Comparison of ENCODE assay signal across 36 cellular contexts in genomic region chr2:46430413-46430812, GRCh38. TPM values are rescaled to one million over a fixed set of nuclear protein-coding genes. Genes with fewer than 3 reads are reported as not detected.
"Had no signal": no experiment of that assay in that cellular context is flagged by ENCODE, and none has a peak within 500 bp of the region (broad histone marks: within the 10 kb centered on the region; RNA-seq: fewer than 3 reads in every experiment).

No MANE protein-coding gene starts in this region.

- ATAC-seq: activated CD8-positive, alpha-beta T cell treated with anti-CD3 and anti-CD28 coated beads for 36 hours; activated naive CD8-positive, alpha-beta T cell treated with anti-CD3 and anti-CD28 coated beads, Interleukin-2, amount 50 U/mL, for 24 hours; activated T-cell treated with anti-CD3 and anti-CD28 coated beads, Interleukin-2, amount 50 U/mL, for 4 hours; activated T-cell treated with anti-CD3 and anti-CD28 coated beads, Interleukin-2, amount 50 U/mL, for 72 hours; activated T-helper 17 cell treated with anti-CD3 and anti-CD28 coated beads, Interleukin-2, amount 50 U/mL, for 72 hours had no signal

- H3K4me1 Mint-ChIP-seq: activated B cell treated with CpG ODN at 0.5 μM for 24 hours had no signal

- H3K4me3 Mint-ChIP-seq: activated B cell treated with CpG ODN at 0.5 μM for 24 hours; activated CD4-positive, alpha-beta memory T cell treated with anti-CD3 and anti-CD28 coated beads for 36 hours; activated CD4-positive, alpha-beta T cell treated with anti-CD3 and anti-CD28 coated beads, Interleukin-2, amount 10 ng/mL, durations not matched to agents 24 days and 14 days; activated CD8-positive, alpha-beta T cell treated with anti-CD3 and anti-CD28 coated beads for 36 hours; activated naive CD4-positive, alpha-beta T cell treated with anti-CD3 and anti-CD28 coated beads, Interleukin-2, amount 10 ng/mL, durations not matched to agents 7 days and 5 days; activated naive CD8-positive, alpha-beta T cell treated with anti-CD3 and anti-CD28 coated beads, Interleukin-2, amount 50 U/mL, for 24 hours; activated T-cell treated with anti-CD3 and anti-CD28 coated beads, Interleukin-2, amount 50 U/mL, for 4 hours; activated T-cell treated with anti-CD3 and anti-CD28 coated beads, Interleukin-2, amount 50 U/mL, for 72 hours; activated T-helper 1 cell treated with anti-CD3 and anti-CD28 coated beads, Interleukin-12 subunit alpha, Interleukin-12 subunit beta, Interleukin-2, Interleukin-4 antibody, amounts not matched to agents 30 ng/mL and 10 ng/mL and 1 ng/mL, durations not matched to agents 14 hours and 24 hours and 36 hours; activated T-helper 17 cell treated with anti-CD3 and anti-CD28 coated beads, Interleukin-2, amount 50 U/mL, for 72 hours; brain had no signal

- H3K36me3 ChIP-seq: ascending aorta had no signal

- H3K27me3 ChIP-seq: ascending aorta had no signal

- H3K9me3 Mint-ChIP-seq: activated naive CD4-positive, alpha-beta T cell treated with anti-CD3 and anti-CD28 coated beads, Interleukin-2, amount 10 ng/mL, durations not matched to agents 7 days and 5 days; activated naive CD4-positive, alpha-beta T cell treated with anti-CD3 and anti-CD28 coated beads, Interleukin-2, amount 50 U/mL, for 24 hours; activated T-cell treated with anti-CD3 and anti-CD28 coated beads, Interleukin-2, amount 50 U/mL, for 4 hours; activated T-helper 1 cell treated with anti-CD3 and anti-CD28 coated beads, Interleukin-12 subunit alpha, Interleukin-12 subunit beta, Interleukin-2, Interleukin-4 antibody, amounts not matched to agents 30 ng/mL and 10 ng/mL and 1 ng/mL, durations not matched to agents 14 hours and 24 hours and 36 hours; activated T-helper 17 cell treated with anti-CD3 and anti-CD28 coated beads, Interleukin-2, amount 50 U/mL, for 72 hours had no signal

- H3K9me3 ChIP-seq: ascending aorta had no signal

- H3K27ac Mint-ChIP-seq: activated B cell treated with CpG ODN at 0.5 μM for 24 hours; activated CD4-positive, alpha-beta memory T cell treated with anti-CD3 and anti-CD28 coated beads for 36 hours; activated CD4-positive, alpha-beta T cell treated with anti-CD3 and anti-CD28 coated beads, Interleukin-2, amount 10 ng/mL, durations not matched to agents 24 days and 14 days; activated CD8-positive, alpha-beta T cell treated with anti-CD3 and anti-CD28 coated beads for 36 hours; activated naive CD4-positive, alpha-beta T cell treated with anti-CD3 and anti-CD28 coated beads, Interleukin-2, amount 10 ng/mL, durations not matched to agents 7 days and 5 days; activated naive CD4-positive, alpha-beta T cell treated with anti-CD3 and anti-CD28 coated beads, Interleukin-2, amount 50 U/mL, for 24 hours; activated naive CD8-positive, alpha-beta T cell treated with anti-CD3 and anti-CD28 coated beads, Interleukin-2, amount 10 ng/mL, durations not matched to agents 7 days and 5 days; activated T-cell treated with anti-CD3 and anti-CD28 coated beads, Interleukin-2, amount 50 U/mL, for 72 hours; activated T-helper 1 cell treated with anti-CD3 and anti-CD28 coated beads, Interleukin-12 subunit alpha, Interleukin-12 subunit beta, Interleukin-2, Interleukin-4 antibody, amounts not matched to agents 30 ng/mL and 10 ng/mL and 1 ng/mL, durations not matched to agents 14 hours and 24 hours and 36 hours; activated T-helper 17 cell treated with anti-CD3 and anti-CD28 coated beads, Interleukin-2, amount 50 U/mL, for 72 hours had no signal

- H3K27ac ChIP-seq: ascending aorta, VCaP had no signal

- H3K27me3 Mint-ChIP-seq: activated CD8-positive, alpha-beta T cell treated with anti-CD3 and anti-CD28 coated beads for 36 hours; activated naive CD4-positive, alpha-beta T cell treated with anti-CD3 and anti-CD28 coated beads, Interleukin-2, amount 10 ng/mL, durations not matched to agents 7 days and 5 days; activated naive CD4-positive, alpha-beta T cell treated with anti-CD3 and anti-CD28 coated beads, Interleukin-2, amount 50 U/mL, for 24 hours; activated naive CD8-positive, alpha-beta T cell; activated naive CD8-positive, alpha-beta T cell treated with anti-CD3 and anti-CD28 coated beads, Interleukin-2, amount 50 U/mL, for 24 hours; activated T-helper 17 cell treated with anti-CD3 and anti-CD28 coated beads, Interleukin-2, amount 50 U/mL, for 72 hours; brain had no signal

- H3K4me3 ChIP-seq: ascending aorta had no signal

- DNase-seq: activated B cell treated with CpG ODN at 0.5 μM for 24 hours; activated CD4-positive, alpha-beta memory T cell treated with anti-CD3 and anti-CD28 coated beads for 36 hours; activated CD4-positive, alpha-beta T cell treated with anti-CD3 and anti-CD28 coated beads for 4 hours; activated CD4-positive, alpha-beta T cell treated with anti-CD3 and anti-CD28 coated beads, Interleukin-2, amount 10 ng/mL, durations not matched to agents 24 days and 14 days; activated CD4-positive, alpha-beta T cell treated with anti-CD3 and anti-CD28 coated beads, Interleukin-2, amount 50 U/mL, for 1 hour; activated CD4-positive, alpha-beta T cell treated with anti-CD3 and anti-CD28 coated beads, Interleukin-2, amount 50 U/mL, for 4 hours; activated CD4-positive, CD25-positive, alpha-beta regulatory T cell treated with anti-CD3 and anti-CD28 coated beads, Interleukin-2, amount 50 U/mL, for 72 hours; activated CD8-positive, alpha-beta memory T cell treated with anti-CD3 and anti-CD28 coated beads, Interleukin-2, amount 50 U/mL, for 4 hours; activated CD8-positive, alpha-beta T cell treated with anti-CD3 and anti-CD28 coated beads for 36 hours; activated effector memory CD4-positive, alpha-beta T cell treated with Interleukin-2 at 50 U/mL for 16 hours; activated gamma-delta T cell; activated naive CD4-positive, alpha-beta T cell treated with anti-CD3 and anti-CD28 coated beads, Interleukin-2, amount 10 ng/mL, durations not matched to agents 7 days and 5 days; activated naive CD4-positive, alpha-beta T cell treated with Interleukin-2 at 50 U/mL for 16 hours; activated naive CD8-positive, alpha-beta T cell treated with anti-CD3 and anti-CD28 coated beads, Interleukin-2, amount 10 ng/mL, durations not matched to agents 7 days and 5 days; activated naive CD8-positive, alpha-beta T cell treated with anti-CD3 and anti-CD28 coated beads, Interleukin-2, amount 50 U/mL, for 24 hours; activated T-cell treated with anti-CD3 and anti-CD28 coated beads for 4 hours; activated T-cell treated with anti-CD3 and anti-CD28 coated beads, Interleukin-2, amount 50 U/mL, for 1 hour; activated T-cell treated with anti-CD3 and anti-CD28 coated beads, Interleukin-2, amount 50 U/mL, for 4 hours; activated T-cell treated with anti-CD3 and anti-CD28 coated beads, Interleukin-2, amount 50 U/mL, for 72 hours; amygdala; anterior cingulate cortex; central memory CD4-positive, alpha-beta T cell; T-helper 2 cell; T-helper 9 cell had no signal

- FAIRE-seq: colon, TTC549 had no signal

- H3K36me3 Mint-ChIP-seq: activated naive CD4-positive, alpha-beta T cell treated with anti-CD3 and anti-CD28 coated beads, Interleukin-2, amount 10 ng/mL, durations not matched to agents 7 days and 5 days; activated naive CD4-positive, alpha-beta T cell treated with anti-CD3 and anti-CD28 coated beads, Interleukin-2, amount 50 U/mL, for 24 hours; activated naive CD8-positive, alpha-beta T cell; activated naive CD8-positive, alpha-beta T cell treated with anti-CD3 and anti-CD28 coated beads, Interleukin-2, amount 10 ng/mL, durations not matched to agents 7 days and 5 days; brain had no signal

RNA-seq across cellular contexts. Expression of gene TMEM247, which starts 49.0 kb away (rescaled TPM):
- total RNA-seq: activated B cell treated with CpG ODN at 0.5 μM for 24 hours; activated CD4-positive, alpha-beta memory T cell treated with anti-CD3 and anti-CD28 coated beads for 36 hours; activated CD4-positive, alpha-beta T cell treated with anti-CD3 and anti-CD28 coated beads, Interleukin-2, amount 10 ng/mL, durations not matched to agents 24 days and 14 days; activated CD8-positive, alpha-beta memory T cell treated with anti-CD3 and anti-CD28 coated beads for 36 hours; activated CD8-positive, alpha-beta T cell treated with anti-CD3 and anti-CD28 coated beads for 36 hours; activated naive CD8-positive, alpha-beta T cell treated with anti-CD3 and anti-CD28 coated beads, Interleukin-2, amount 10 ng/mL, durations not matched to agents 7 days and 5 days; activated T-cell treated with anti-CD3 and anti-CD28 coated beads, Interleukin-2, amount 50 U/mL, for 4 hours; activated T-cell treated with anti-CD3 and anti-CD28 coated beads, Interleukin-2, amount 50 U/mL, for 72 hours; activated T-helper 1 cell treated with anti-CD3 and anti-CD28 coated beads, Interleukin-12 subunit alpha, Interleukin-12 subunit beta, Interleukin-2, Interleukin-4 antibody, amounts not matched to agents 30 ng/mL and 10 ng/mL and 1 ng/mL, durations not matched to agents 14 hours and 24 hours and 36 hours; activated T-helper 17 cell treated with anti-CD3 and anti-CD28 coated beads, Interleukin-2, amount 50 U/mL, for 72 hours; ascending aorta; cardiac septum; cerebellum had no signal
